ENCODE assay signal across 8 cellular contexts in genomic region chr2:191114403-191114886, GRCh38. TPM values are rescaled to one million over a fixed set of nuclear protein-coding genes. Genes with fewer than 3 reads are reported as not detected.
DNase-seq lines count a peak whose midpoint lies in the region; ATAC-seq and TF ChIP-seq lines count a peak whose summit lies in the region.

No MANE protein-coding gene starts in this region.

- TF ChIP-seq RAD21 in IMR-90 (IDR thresholded peaks at IDR 0.05; ENCODE audit: low read length): no peak

- no peak overlapping the region for H2AFZ ChIP-seq in IMR-90 (replicated peaks; ENCODE audit: low read length, poor library complexity)
- no peak overlapping the region for H2AFZ ChIP-seq in OCI-LY7 (ENCODE audit: low read length)

- no peak overlapping the region for H2BK5ac ChIP-seq in IMR-90 (ENCODE audit: low read depth, low read length, poor library complexity, severe bottlenecking)

- H3K56ac ChIP-seq in IMR-90 (ENCODE audit: extremely low read depth, insufficient read depth, low read length): no peak overlapping the region

- DNase-seq in IMR-90: peak; percentile 18
- DNase-seq in brain microvascular endothelial cell: peak; percentile 14
- DNase-seq in aorta: no peak
- DNase-seq in OCI-LY7 (ENCODE audit: low spot score): no peak
- no peak for DNase-seq in NCI-H146 (lab: John Stamatoyannopoulos, UW)
- no peak for DNase-seq in transverse colon

- H4K8ac ChIP-seq in IMR-90 (ENCODE audit: low read depth in 2 of 2, low read length in 2 of 2): no peak overlapping the region

- H3K27me3 ChIP-seq in IMR-90 (ENCODE audit: control insufficient read depth, insufficient read depth, low read length) (no peaks in the 10 kb centered on the region; the same call in 1 of the 2 replicates), brain microvascular endothelial cell (replicated peaks) (no peaks in the 10 kb centered on the region), aorta (ENCODE audit: control insufficient read depth in 1 of 2, insufficient read depth in 2 of 2, low read length in 1 of 2) (no peaks in the 10 kb centered on the region), transverse colon (no peaks in the 10 kb centered on the region)

- H2BK15ac ChIP-seq in IMR-90 (ENCODE audit: low read depth, low read length): no peak overlapping the region

- TF ChIP-seq POLR2A in IMR-90 (IDR thresholded peaks at IDR 0.05; ENCODE audit: low read depth, low read length): no peak
- no peak for TF ChIP-seq POLR2A in transverse colon (IDR thresholded peaks at IDR 0.05)

- H2AK5ac ChIP-seq in IMR-90 (ENCODE audit: low read depth, low read length): no peak overlapping the region

- CTCF ChIA-PET in IMR-90 (lab: Yijun Ruan, JAX): no interaction called here
- CTCF ChIA-PET in OCI-LY7 (lab: Charles Lee; ENCODE audit: unreplicated experiment): no interaction called here

- TF ChIP-seq EP300 in transverse colon (IDR thresholded peaks at IDR 0.05; ENCODE audit: low read depth): no peak

- in situ Hi-C loops in IMR-90 (cut with MboI; ENCODE audit: low sequenced_read_pairs) (no loop called here), brain microvascular endothelial cell (cut with HindIII; ENCODE audit: low pct_ligation_motif_present, low sequenced_read_pairs) (no loop called here), transverse colon (cut with MboI; ENCODE audit: low pct_ligation_motif_present in 1 of 4, low pct_unique_long_range_greater_than_20kb in 1 of 4, low sequenced_read_pairs in 3 of 4) (no loop called here)

- peak; percentile 76 for ATAC-seq in GM18502 (IDR thresholded peaks at IDR 0.05; ENCODE audit: poor library complexity, unreplicated experiment)
- peak; percentile 73 for ATAC-seq in GM21529 (IDR thresholded peaks at IDR 0.05; ENCODE audit: unreplicated experiment)
- no peak; the same call in 1 of the 2 replicates for ATAC-seq in IMR-90 (ENCODE audit: low read depth)
- ATAC-seq in aorta (ENCODE audit: low FRiP score): peak; percentile 11

- no peaks in the 10 kb centered on the region for H3K9me1 ChIP-seq in IMR-90 (ENCODE audit: insufficient read depth, low read length)

- H3K36me3 ChIP-seq in IMR-90 (ENCODE audit: control insufficient read depth, insufficient read depth, low read length): no peaks in the 10 kb centered on the region
- no peaks in the 10 kb centered on the region for H3K36me3 ChIP-seq in brain microvascular endothelial cell (replicated peaks)
- no peaks in the 10 kb centered on the region for H3K36me3 ChIP-seq in aorta (ENCODE audit: control insufficient read depth in 1 of 2, insufficient read depth in 2 of 2, low read length in 1 of 2)
- H3K36me3 ChIP-seq in OCI-LY7 (ENCODE audit: insufficient read depth, low read length): no peaks in the 10 kb centered on the region
- H3K36me3 ChIP-seq in transverse colon: no peaks in the 10 kb centered on the region

- no TSS peak for BruUV-seq in IMR-90 (replicated peaks; lab: Mats Ljungman, UMichigan)
- BruUV-seq in OCI-LY7 (replicated peaks; lab: Mats Ljungman, UMichigan): no TSS peak

- no peak overlapping the region for H4K5ac ChIP-seq in IMR-90 (ENCODE audit: low read depth, low read length)

- no peak overlapping the region for H3K14ac ChIP-seq in IMR-90 (replicated peaks; ENCODE audit: low read depth, low read length)

- TF ChIP-seq CTCF in IMR-90 (conservative IDR thresholded peaks at IDR 0.05; ENCODE audit: low read depth, low read length): no peak
- no peak for TF ChIP-seq CTCF in brain microvascular endothelial cell (IDR thresholded peaks at IDR 0.05; ENCODE audit: low read depth, low read length, missing control alignments)
- no peak for TF ChIP-seq CTCF in OCI-LY7 (conservative IDR thresholded peaks at IDR 0.05; ENCODE audit: low read length)
- no peak for TF ChIP-seq CTCF in transverse colon (IDR thresholded peaks at IDR 0.05)

- no peak overlapping the region for H2AK9ac ChIP-seq in IMR-90 (replicated peaks; ENCODE audit: low read depth, low read length, poor library complexity)

- H3K9ac ChIP-seq in IMR-90 (ENCODE audit: low read depth, low read length): no peak overlapping the region

- POLR2A ChIA-PET in IMR-90 (lab: Charles Lee; ENCODE audit: unreplicated experiment): no interaction called here
- POLR2A ChIA-PET in OCI-LY7 (lab: Charles Lee): interaction anchor here (0.6 to 1.3 kb wide), 3 partner anchors 11 to 1265 kb away, joined by 3 read pairs; no protein-coding TSS in a partner anchor

- no peak overlapping the region for H3K18ac ChIP-seq in IMR-90 (ENCODE audit: low read depth, low read length)

- H3K27ac ChIP-seq in IMR-90 (ENCODE audit: insufficient read depth, low read length) (no peak overlapping the region), brain microvascular endothelial cell (peak overlapping the region; percentile 83), aorta (ENCODE audit: low read depth in 1 of 2, low read length in 2 of 2) (no peak overlapping the region), OCI-LY7 (ENCODE audit: low read depth, low read length, poor library complexity, severe bottlenecking) (no peak overlapping the region), transverse colon (peak overlapping the region in 2 of 4 donors; percentile 8 to 19)

- no peak overlapping the region for H2BK20ac ChIP-seq in IMR-90 (ENCODE audit: low read depth, low read length)

- no peak overlapping the region for H2BK120ac ChIP-seq in IMR-90 (ENCODE audit: low read depth, low read length)

- H3K79me1 ChIP-seq in IMR-90 (ENCODE audit: low read depth in 1 of 2, low read length in 2 of 2): no peaks in the 10 kb centered on the region

- H3K4me3 ChIP-seq in IMR-90 (ENCODE audit: insufficient read depth, low read depth, low read length) (no peak overlapping the region), brain microvascular endothelial cell (ENCODE audit: low read depth, low read length) (no peak overlapping the region), aorta (ENCODE audit: low read length in 2 of 2) (no peak overlapping the region), OCI-LY7 (ENCODE audit: low read depth, low read length, poor library complexity, severe bottlenecking) (no peak overlapping the region), transverse colon (no peak overlapping the region)

- H3K23ac ChIP-seq in IMR-90 (ENCODE audit: low read depth, low read length): no peak overlapping the region

- dilution Hi-C loops in IMR-90 (cut with HindIII; ENCODE audit: low sequenced_read_pairs, unreplicated experiment): no loop called here

- WGBS in IMR-90 (ENCODE audit: extremely low coverage in 2 of 2, insufficient read length in 1 of 2), 2 experiments: 35% methylated on average over 2 of the region's 6 CpGs; no CpG with 5 or more reads in 1 of the 2 experiments
- WGBS in aorta, 2 donors: 9 to 23% methylated on average over 6 of the region's 6 CpGs
- 43 to 49% methylated on average over 5 to 6 of the region's 6 CpGs for WGBS in transverse colon (ENCODE audit: low coverage in 1 of 2), 2 donors

- H4K20me1 ChIP-seq in IMR-90 (ENCODE audit: insufficient read depth, low read length): no peaks in the 10 kb centered on the region
- H4K20me1 ChIP-seq in OCI-LY7 (ENCODE audit: insufficient read depth, low read length): no peaks in the 10 kb centered on the region

- intact Hi-C loops in IMR-90 (cut with micrococcal nuclease): no loop called here
- intact Hi-C loops in aorta (cut with DNase I): no loop called here
- intact Hi-C loops in OCI-LY7 (cut with micrococcal nuclease; ENCODE audit: unreplicated experiment): no loop called here
- intact Hi-C loops in transverse colon (cut with DNase I; ENCODE audit: low total_unique reads): no loop called here

- no peak overlapping the region for H4K91ac ChIP-seq in IMR-90 (ENCODE audit: insufficient read depth, low read depth, low read length)

- H3K9me3 ChIP-seq in IMR-90 (ENCODE audit: control insufficient read depth, insufficient read depth, low read length): no peaks in the 10 kb centered on the region
- no peaks in the 10 kb centered on the region for H3K9me3 ChIP-seq in aorta (ENCODE audit: control insufficient read depth, low read length)
- H3K9me3 ChIP-seq in OCI-LY7 (ENCODE audit: low read length): no peaks in the 10 kb centered on the region
- H3K9me3 ChIP-seq in transverse colon: no peaks in the 10 kb centered on the region

- no peak overlapping the region; the same call in 1 of the 2 replicates for H3K4me2 ChIP-seq in IMR-90 (ENCODE audit: low read depth, low read length)
- no peak overlapping the region for H3K4me2 ChIP-seq in OCI-LY7 (ENCODE audit: low read length)

- no peaks in the 10 kb centered on the region for H3K79me2 ChIP-seq in OCI-LY7 (ENCODE audit: insufficient read depth, low read depth, low read length)

- no peaks in the 10 kb centered on the region for H3K9me2 ChIP-seq in OCI-LY7 (ENCODE audit: insufficient read depth, low read length)

- H3K4me1 ChIP-seq in IMR-90 (ENCODE audit: control insufficient read depth, insufficient read depth, low read length): peaks cover 2% of the 10 kb centered on the region; the same call in 1 of the 2 replicates
- H3K4me1 ChIP-seq in aorta (ENCODE audit: control insufficient read depth in 1 of 2, insufficient read depth in 2 of 2, low read length in 2 of 2): peaks cover 0 to 1% of the 10 kb centered on the region in 2 donors
- no peaks in the 10 kb centered on the region for H3K4me1 ChIP-seq in OCI-LY7 (ENCODE audit: insufficient read depth, low read length, poor library complexity, severe bottlenecking)
- peaks cover 0 to 5% (median 0%) of the 10 kb centered on the region in 4 donors for H3K4me1 ChIP-seq in transverse colon

- H3K4ac ChIP-seq in IMR-90 (ENCODE audit: low read depth, low read length): no peak overlapping the region

TF ChIP-seq in IMR-90, 13 proteins besides CTCF, POLR2A, EP300 and RAD21:
- TF ChIP-seq CEBPB (IDR thresholded peaks at IDR 0.05; ENCODE audit: low read depth, low read length) (peak; percentile 45; the same call in 1 of the 2 replicates), RCOR1 (IDR thresholded peaks at IDR 0.05; ENCODE audit: insufficient replicate concordance, low read length) (no peak)

RNA-seq across cellular contexts. Expression of gene STAT4, which starts 36.3 kb away (rescaled TPM):
- 0.28 and 0.36 TPM in 2 replicates for total RNA-seq in IMR-90 (2012; rRNA removed)
- 0.47 and 0.48 TPM in 2 replicates for polyA plus RNA-seq in IMR-90 (2012; rRNA removed)
- polyA plus RNA-seq in IMR-90 (2012; cell fraction: cytosol; rRNA removed): 0.07 and 0.08 TPM in 2 replicates
- polyA plus RNA-seq in IMR-90 (2012; cell fraction: nucleus; rRNA removed; ENCODE audit: low replicate concordance): 0.27 and 3.1 TPM in 2 replicates
- total RNA-seq in aorta: 1 to 10 TPM; 3.8 to 7.7 TPM
- 1 to 10 TPM; 1.1 to 2.2 TPM for polyA plus RNA-seq in aorta
- not detected in 2 replicates for total RNA-seq in OCI-LY7 (2014; rRNA removed; shearing (Covaris generic))
- not detected in 2 replicates for total RNA-seq in OCI-LY7 (2022)
- total RNA-seq in transverse colon: 1 to 10 TPM in 2 of 4 donors, not detected in 2; 3.1 to 9.1 TPM

Comparison
In these comparisons a context has a peak if more than half of its experiments do, and no peak if none do; other contexts are left out.
1. DNase-seq: peak in IMR-90 (single experiment) and brain microvascular endothelial cell (single experiment); none in aorta (0 of 2), OCI-LY7 (single experiment), NCI-H146 (single experiment) and transverse colon (single experiment).